8 cellular contexts compared by ENCODE assay signal in the genomic region with DNA sequence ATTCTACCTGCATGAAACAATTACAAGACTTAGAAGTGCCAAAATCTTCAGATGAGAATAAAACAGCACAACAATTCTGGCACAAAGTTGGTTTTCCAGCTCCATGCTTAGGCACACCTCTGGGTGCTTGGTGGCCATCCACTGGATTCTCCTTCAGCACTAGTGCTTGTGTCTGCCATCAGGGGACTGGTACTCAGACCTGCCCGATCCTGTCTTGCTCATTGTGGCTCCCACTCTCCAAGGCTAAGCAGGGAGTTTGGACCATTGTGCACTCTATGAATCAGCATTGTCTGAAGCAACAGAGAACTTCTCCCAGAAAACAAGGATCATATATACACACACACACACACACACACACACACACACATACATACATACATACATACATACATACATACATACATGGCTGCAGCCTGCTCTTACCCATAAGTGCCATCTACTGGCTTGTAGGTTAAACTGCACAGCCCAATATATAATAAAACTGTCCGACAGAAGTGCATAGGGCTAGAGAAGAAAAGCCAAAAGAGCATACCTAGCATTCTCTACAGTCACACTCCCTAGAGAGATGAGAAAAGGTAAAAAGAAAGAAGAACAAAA.
DNase-seq lines count a peak whose midpoint lies in the region; ATAC-seq and TF ChIP-seq lines count a peak whose summit lies in the region.

No MANE protein-coding gene starts in this region.

- no peak overlapping the region for H2BK20ac ChIP-seq in IMR-90 (ENCODE audit: low read depth, low read length)

- no peak overlapping the region for H4K8ac ChIP-seq in IMR-90 (ENCODE audit: low read depth in 2 of 2, low read length in 2 of 2)

- H3K4me2 ChIP-seq in IMR-90 (ENCODE audit: low read depth, low read length), result no peak overlapping the region

- no peak overlapping the region for H2AK5ac ChIP-seq in IMR-90 (ENCODE audit: low read depth, low read length)

- H3K27me3 ChIP-seq in IMR-90 (ENCODE audit: control insufficient read depth, insufficient read depth, low read length), result no peaks in the 10 kb centered on the region
- H3K27me3 ChIP-seq in RWPE2 (ENCODE audit: insufficient read depth, poor library complexity, severe bottlenecking), result no peaks in the 10 kb centered on the region
- no peaks in the 10 kb centered on the region for H3K27me3 ChIP-seq in suprapubic skin

- H3K4me1 ChIP-seq in IMR-90 (ENCODE audit: control insufficient read depth, insufficient read depth, low read length) (no peaks in the 10 kb centered on the region), RWPE2 (ENCODE audit: insufficient read depth, poor library complexity, severe bottlenecking) (no peaks in the 10 kb centered on the region), suprapubic skin (no peaks in the 10 kb centered on the region)

- no peak overlapping the region for H3K4ac ChIP-seq in IMR-90 (ENCODE audit: low read depth, low read length)

- H3K27ac ChIP-seq in IMR-90 (ENCODE audit: insufficient read depth, low read length) (no peak overlapping the region), RWPE2 (ENCODE audit: poor library complexity, severe bottlenecking) (no peak overlapping the region), suprapubic skin (no peak overlapping the region)

- ATAC-seq in GM21529 (IDR thresholded peaks at IDR 0.05; ENCODE audit: unreplicated experiment), result peak; percentile 92
- peak; percentile 53; the same call in 1 of the 2 replicates for ATAC-seq in IMR-90 (ENCODE audit: low read depth)
- peak; percentile 87 for ATAC-seq in RWPE2 (ENCODE audit: low read depth)

- H2BK5ac ChIP-seq in IMR-90 (ENCODE audit: low read depth, low read length, poor library complexity, severe bottlenecking), result no peak overlapping the region

- peak; percentile 37; the same call in 1 of the 2 replicates for TF ChIP-seq CTCF in IMR-90 (conservative IDR thresholded peaks at IDR 0.05; ENCODE audit: low read depth, low read length)
- peak; percentile 80 for TF ChIP-seq CTCF in RWPE2 (IDR thresholded peaks at IDR 0.05; ENCODE audit: poor library complexity, severe bottlenecking)
- TF ChIP-seq CTCF in foreskin fibroblast (IDR thresholded peaks at IDR 0.05; ENCODE audit: low read depth, low read length), result peak; percentile 24
- peak in 1 of 2 donors; percentile 51 for TF ChIP-seq CTCF in suprapubic skin (IDR thresholded peaks at IDR 0.05)

- no CpG with 5 or more reads among the region's 2 CpGs for WGBS in IMR-90 (ENCODE audit: extremely low coverage in 2 of 2, insufficient read length in 1 of 2), 2 experiments
- WGBS in suprapubic skin, result 54% methylated on average over 2 of the region's 2 CpGs

- no peak overlapping the region for H3K18ac ChIP-seq in IMR-90 (ENCODE audit: low read depth, low read length)

- DNase-seq in NCI-H2081 (lab: John Stamatoyannopoulos, UW) (peak; percentile 23 to 65), NCI-H2081 treated with DMSO at 0.1 percent for 48 hours (lab: John Stamatoyannopoulos, UW) (no peak), IMR-90 (peak; percentile 6), RWPE2 (ENCODE audit: low spot score) (no peak), foreskin fibroblast (peak; percentile 0 to 25), suprapubic skin (ENCODE audit: low spot score in 2 of 2) (no peak), medulla oblongata (ENCODE audit: extremely low spot score) (no peak)

- H2BK15ac ChIP-seq in IMR-90 (ENCODE audit: low read depth, low read length), result no peak overlapping the region

- intact Hi-C loops in IMR-90 (cut with micrococcal nuclease), result loop anchor here (2.0 to 10.0 kb wide), 3 partner anchors 342 to 550 kb away; partner anchors contain the start of gene LCORL

- no peak overlapping the region for H2AFZ ChIP-seq in IMR-90 (replicated peaks; ENCODE audit: low read length, poor library complexity)

- H3K9me3 ChIP-seq in IMR-90 (ENCODE audit: control insufficient read depth, insufficient read depth, low read length), result peaks cover 4% of the 10 kb centered on the region; the same call in 1 of the 2 replicates
- no peaks in the 10 kb centered on the region for H3K9me3 ChIP-seq in RWPE2 (ENCODE audit: severe bottlenecking)
- H3K9me3 ChIP-seq in suprapubic skin, result no peaks in the 10 kb centered on the region

- no peak overlapping the region for H3K23ac ChIP-seq in IMR-90 (ENCODE audit: low read depth, low read length)

- H2AK9ac ChIP-seq in IMR-90 (replicated peaks; ENCODE audit: low read depth, low read length, poor library complexity), result no peak overlapping the region

- POLR2A ChIA-PET in IMR-90 (lab: Charles Lee; ENCODE audit: unreplicated experiment), result no interaction called here

- H3K36me3 ChIP-seq in IMR-90 (ENCODE audit: control insufficient read depth, insufficient read depth, low read length), result no peaks in the 10 kb centered on the region
- H3K36me3 ChIP-seq in RWPE2 (ENCODE audit: low read depth), result no peaks in the 10 kb centered on the region
- H3K36me3 ChIP-seq in suprapubic skin, result no peaks in the 10 kb centered on the region

- H3K56ac ChIP-seq in IMR-90 (ENCODE audit: extremely low read depth, insufficient read depth, low read length), result no peak overlapping the region

- no peak overlapping the region for H2BK120ac ChIP-seq in IMR-90 (ENCODE audit: low read depth, low read length)

- H3K9ac ChIP-seq in IMR-90 (ENCODE audit: low read depth, low read length), result no peak overlapping the region

- no peaks in the 10 kb centered on the region for H3K9me1 ChIP-seq in IMR-90 (ENCODE audit: insufficient read depth, low read length)

- CTCF ChIA-PET in IMR-90 (lab: Yijun Ruan, JAX), result interaction anchor here (0.7 kb wide), 1 partner anchor 797 kb away, joined by 3 read pairs; no protein-coding TSS in a partner anchor

- H3K14ac ChIP-seq in IMR-90 (replicated peaks; ENCODE audit: low read depth, low read length), result no peak overlapping the region

- in situ Hi-C loops in IMR-90 (cut with MboI; ENCODE audit: low sequenced_read_pairs), result no loop called here

- no peak for TF ChIP-seq EP300 in suprapubic skin (IDR thresholded peaks at IDR 0.05)

- H3K79me1 ChIP-seq in IMR-90 (ENCODE audit: low read depth in 1 of 2, low read length in 2 of 2), result no peaks in the 10 kb centered on the region

- no peak for TF ChIP-seq POLR2A in IMR-90 (IDR thresholded peaks at IDR 0.05; ENCODE audit: low read depth, low read length)
- no peak for TF ChIP-seq POLR2A in suprapubic skin (IDR thresholded peaks at IDR 0.05)

- no peak overlapping the region for H4K91ac ChIP-seq in IMR-90 (ENCODE audit: insufficient read depth, low read depth, low read length)

- BruUV-seq in IMR-90 (replicated peaks; lab: Mats Ljungman, UMichigan), result no TSS peak

- no peaks in the 10 kb centered on the region for H4K20me1 ChIP-seq in IMR-90 (ENCODE audit: insufficient read depth, low read length)

- H4K5ac ChIP-seq in IMR-90 (ENCODE audit: low read depth, low read length), result no peak overlapping the region

- no peak overlapping the region for H3K4me3 ChIP-seq in IMR-90 (ENCODE audit: insufficient read depth, low read depth, low read length)
- H3K4me3 ChIP-seq in RWPE2 (ENCODE audit: severe bottlenecking), result no peak overlapping the region
- no peak overlapping the region for H3K4me3 ChIP-seq in foreskin fibroblast (ENCODE audit: low read depth in 1 of 2, low read length in 2 of 2)
- H3K4me3 ChIP-seq in suprapubic skin, result no peak overlapping the region

- TF ChIP-seq RAD21 in IMR-90 (IDR thresholded peaks at IDR 0.05; ENCODE audit: low read length), result peak; percentile 32; the same call in 1 of the 2 replicates

- dilution Hi-C loops in IMR-90 (cut with HindIII; ENCODE audit: low sequenced_read_pairs, unreplicated experiment), result no loop called here

TF ChIP-seq in IMR-90, 13 proteins besides CTCF, POLR2A, EP300 and RAD21:
- TF ChIP-seq RFX5 (IDR thresholded peaks at IDR 0.05; ENCODE audit: low read depth, low read length) (no peak), RCOR1 (IDR thresholded peaks at IDR 0.05; ENCODE audit: insufficient replicate concordance, low read length) (no peak), CHD1 (IDR thresholded peaks at IDR 0.05; ENCODE audit: low read depth, low read length) (no peak), FOS (IDR thresholded peaks at IDR 0.05; ENCODE audit: low read depth, low read length) (no peak), SMC3 (IDR thresholded peaks at IDR 0.05; ENCODE audit: low read depth, low read length) (no peak), MAFK (IDR thresholded peaks at IDR 0.05; ENCODE audit: low read depth, low read length) (no peak), BHLHE40 (IDR thresholded peaks at IDR 0.05; ENCODE audit: low read depth, low read length) (no peak), CEBPB (IDR thresholded peaks at IDR 0.05; ENCODE audit: low read depth, low read length) (no peak), NFE2L2 (IDR thresholded peaks at IDR 0.05; ENCODE audit: low read depth, low read length) (no peak), MXI1 (IDR thresholded peaks at IDR 0.05; ENCODE audit: borderline replicate concordance, low read depth, low read length) (no peak), MAZ (IDR thresholded peaks at IDR 0.05; ENCODE audit: borderline replicate concordance, low read depth, low read length) (no peak)
- TF ChIP-seq, protein P1, sequence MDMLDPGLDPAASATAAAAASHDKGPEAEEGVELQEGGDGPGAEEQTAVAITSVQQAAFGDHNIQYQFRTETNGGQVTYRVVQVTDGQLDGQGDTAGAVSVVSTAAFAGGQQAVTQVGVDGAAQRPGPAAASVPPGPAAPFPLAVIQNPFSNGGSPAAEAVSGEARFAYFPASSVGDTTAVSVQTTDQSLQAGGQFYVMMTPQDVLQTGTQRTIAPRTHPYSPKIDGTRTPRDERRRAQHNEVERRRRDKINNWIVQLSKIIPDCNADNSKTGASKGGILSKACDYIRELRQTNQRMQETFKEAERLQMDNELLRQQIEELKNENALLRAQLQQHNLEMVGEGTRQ (IDR thresholded peaks at IDR 0.05; ENCODE audit: low read depth, low read length), result no peak
- TF ChIP-seq, protein P2, sequence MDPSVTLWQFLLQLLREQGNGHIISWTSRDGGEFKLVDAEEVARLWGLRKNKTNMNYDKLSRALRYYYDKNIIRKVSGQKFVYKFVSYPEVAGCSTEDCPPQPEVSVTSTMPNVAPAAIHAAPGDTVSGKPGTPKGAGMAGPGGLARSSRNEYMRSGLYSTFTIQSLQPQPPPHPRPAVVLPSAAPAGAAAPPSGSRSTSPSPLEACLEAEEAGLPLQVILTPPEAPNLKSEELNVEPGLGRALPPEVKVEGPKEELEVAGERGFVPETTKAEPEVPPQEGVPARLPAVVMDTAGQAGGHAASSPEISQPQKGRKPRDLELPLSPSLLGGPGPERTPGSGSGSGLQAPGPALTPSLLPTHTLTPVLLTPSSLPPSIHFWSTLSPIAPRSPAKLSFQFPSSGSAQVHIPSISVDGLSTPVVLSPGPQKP (IDR thresholded peaks at IDR 0.05; ENCODE audit: borderline replicate concordance, low read depth, low read length), result no peak

Comparison
In these comparisons a context has a peak if more than half of its experiments do, and no peak if none do; other contexts are left out.
1. DNase-seq: peak in NCI-H2081 (2 of 2), IMR-90 (single experiment) and foreskin fibroblast (2 of 2); none in NCI-H2081 treated with DMSO at 0.1 percent for 48 hours (single experiment), RWPE2 (single experiment), suprapubic skin (0 of 2) and medulla oblongata (single experiment).
2. Peak in every context shown above with its lines, with median percentiles within 50 percentile points of each other: ATAC-seq.